11 cellular contexts compared by ENCODE assay signal in genomic region chr12:80551897-80552296, GRCh38.
DNase-seq lines count a peak whose midpoint lies in the region.
"Had no signal": no experiment of that assay in that cellular context is flagged by ENCODE, and none has a peak within 500 bp of the region (broad histone marks: within the 10 kb centered on the region; RNA-seq: fewer than 3 reads in every experiment).

No MANE protein-coding gene starts in this region.

- DNase-seq in AG20443 (ENCODE audit: low spot score), result peak; percentile 60
- DNase-seq in HT1080 (ENCODE audit: low read depth), result peak; percentile 86
- peak; percentile 95 for DNase-seq in astrocyte of the hippocampus (ENCODE audit: low read depth, low spot score)
- peak; percentile 77 for DNase-seq in kidney glomerular epithelial cell (lab: John Stamatoyannopoulos, UW)
- DNase-seq in central memory CD4-positive, alpha-beta T cell, result no peak
- no peak for DNase-seq in immature natural killer cell
- no peak for DNase-seq in NCI-H1048 (lab: John Stamatoyannopoulos, UW)
- DNase-seq in activated CD4-positive, alpha-beta T cell treated with anti-CD3 and anti-CD28 coated beads, Interleukin-2, amount 10 ng/mL, durations not matched to agents 7 days and 5 days, result no peak
- DNase-seq: effector memory CD4-positive, alpha-beta T cell; midbrain; substantia nigra had no signal

- H3K4me3 Mint-ChIP-seq in immature natural killer cell, result no peak overlapping the region
- no peak overlapping the region for H3K4me3 Mint-ChIP-seq in activated CD4-positive, alpha-beta T cell treated with anti-CD3 and anti-CD28 coated beads, Interleukin-2, amount 10 ng/mL, durations not matched to agents 7 days and 5 days

- CTCF ChIA-PET in activated CD4-positive, alpha-beta T cell treated with anti-CD3 and anti-CD28 coated beads, Interleukin-2, amount 10 ng/mL, durations not matched to agents 7 days and 5 days (lab: Charles Lee), result no interaction called here

- no peak overlapping the region for H3K27ac Mint-ChIP-seq in immature natural killer cell
- no peak overlapping the region for H3K27ac Mint-ChIP-seq in activated CD4-positive, alpha-beta T cell treated with anti-CD3 and anti-CD28 coated beads, Interleukin-2, amount 10 ng/mL, durations not matched to agents 7 days and 5 days

- H3K4me1 Mint-ChIP-seq in immature natural killer cell, result no peaks in the 10 kb centered on the region
- H3K4me1 Mint-ChIP-seq in activated CD4-positive, alpha-beta T cell treated with anti-CD3 and anti-CD28 coated beads, Interleukin-2, amount 10 ng/mL, durations not matched to agents 7 days and 5 days, result no peaks in the 10 kb centered on the region

- H3K27me3 Mint-ChIP-seq in immature natural killer cell (ENCODE audit: low read depth in 3 of 3), result no peaks in the 10 kb centered on the region
- H3K27me3 Mint-ChIP-seq in activated CD4-positive, alpha-beta T cell treated with anti-CD3 and anti-CD28 coated beads, Interleukin-2, amount 10 ng/mL, durations not matched to agents 7 days and 5 days, result no peaks in the 10 kb centered on the region

- POLR2A ChIA-PET in activated CD4-positive, alpha-beta T cell treated with anti-CD3 and anti-CD28 coated beads, Interleukin-2, amount 10 ng/mL, durations not matched to agents 7 days and 5 days (lab: Charles Lee), result no interaction called here

- H3K9me3 Mint-ChIP-seq in immature natural killer cell, result peaks cover 0 to 6% (median 0%) of the 10 kb centered on the region in 6 donors
- H3K9me3 Mint-ChIP-seq in activated CD4-positive, alpha-beta T cell treated with anti-CD3 and anti-CD28 coated beads, Interleukin-2, amount 10 ng/mL, durations not matched to agents 7 days and 5 days, result no peaks in the 10 kb centered on the region

- no peaks in the 10 kb centered on the region for H3K36me3 Mint-ChIP-seq in immature natural killer cell
- H3K36me3 Mint-ChIP-seq in activated CD4-positive, alpha-beta T cell treated with anti-CD3 and anti-CD28 coated beads, Interleukin-2, amount 10 ng/mL, durations not matched to agents 7 days and 5 days (ENCODE audit: low read depth), result no peaks in the 10 kb centered on the region

Comparison
In these comparisons a context has a peak if more than half of its experiments do, and no peak if none do; other contexts are left out.
1. DNase-seq: peak in AG20443 (single experiment), HT1080 (single experiment), astrocyte of the hippocampus (single experiment) and kidney glomerular epithelial cell (single experiment); none in central memory CD4-positive, alpha-beta T cell (single experiment), immature natural killer cell (0 of 3), NCI-H1048 (single experiment) and activated CD4-positive, alpha-beta T cell treated with anti-CD3 and anti-CD28 coated beads, Interleukin-2, amount 10 ng/mL, durations not matched to agents 7 days and 5 days (single experiment).